12 cellular contexts compared by ENCODE assay signal in genomic region chr11:20070459-20070858, GRCh38.
A peak's percentile ranks its signal among the peaks of the same experiment; 100 is the strongest.
DNase-seq lines count a peak whose midpoint lies in the region; ATAC-seq and TF ChIP-seq lines count a peak whose summit lies in the region.
"Had no signal": no experiment of that assay in that cellular context is flagged by ENCODE, and none has a peak within 500 bp of the region (broad histone marks: within the 10 kb centered on the region; RNA-seq: fewer than 3 reads in every experiment).

No MANE protein-coding gene starts in this region.

- DNase-seq in cardiac muscle cell (ENCODE audit: low read depth in 1 of 2, low spot score in 1 of 2), result no peak
- no peak for DNase-seq in heart left ventricle
- peak; percentile 93 for DNase-seq in NCI-H510A treated with DMSO at 0.1 percent for 48 hours (lab: John Stamatoyannopoulos, UW)
- DNase-seq in fibroblast of peridontal ligament (ENCODE audit: extremely low read depth), result peak; percentile 35
- DNase-seq in upper lobe of right lung, result no peak
- DNase-seq in cortex of kidney (lab: John Stamatoyannopoulos, UW), result no peak
- DNase-seq in natural killer cell, result no peak
- DNase-seq: activated CD4-positive, alpha-beta memory T cell treated with anti-CD3 and anti-CD28 coated beads, Interleukin-2, amount 10 ng/mL, durations not matched to agents 7 days and 5 days; activated effector memory CD4-positive, alpha-beta T cell treated with anti-CD3 and anti-CD28 coated beads, Interleukin-2, amount 50 U/mL, for 16 hours; cerebellar nuclear complex; NCI-H2171 treated with DMSO at 0.1 percent for 48 hours had no signal

- no peaks in the 10 kb centered on the region for H3K9me3 ChIP-seq in cardiac muscle cell (ENCODE audit: low read depth)
- peaks cover 0 to 6% (median 0%) of the 10 kb centered on the region in 12 donors for H3K9me3 ChIP-seq in heart left ventricle
- H3K9me3 ChIP-seq in upper lobe of right lung, result no peaks in the 10 kb centered on the region

- TF ChIP-seq POLR2A in heart left ventricle (IDR thresholded peaks at IDR 0.05), result no peak

- WGBS in heart left ventricle, 4 donors, result 91 to 96% (median 94%) methylated on average over 3 of the region's 3 CpGs

- peaks cover 14 to 16% of the 10 kb centered on the region in 2 donors for H3K27me3 Mint-ChIP-seq in natural killer cell (ENCODE audit: low read depth in 2 of 2)

- H3K27ac ChIP-seq in cardiac muscle cell (peak overlapping the region; percentile 55), heart left ventricle (peak overlapping the region in 1 of 12 donors; percentile 7), upper lobe of right lung (no peak overlapping the region)

- no peak for TF ChIP-seq CTCF in cardiac muscle cell (IDR thresholded peaks at IDR 0.05; ENCODE audit: low read depth, low read length)
- no peak for TF ChIP-seq CTCF in heart left ventricle (IDR thresholded peaks at IDR 0.05)
- TF ChIP-seq CTCF in upper lobe of right lung (IDR thresholded peaks at IDR 0.05), result no peak
- no peak for TF ChIP-seq CTCF in natural killer cell (IDR thresholded peaks at IDR 0.05)

- H3K9me3 Mint-ChIP-seq in natural killer cell, result no peaks in the 10 kb centered on the region
- H3K9me3 Mint-ChIP-seq: activated CD4-positive, alpha-beta memory T cell treated with anti-CD3 and anti-CD28 coated beads, Interleukin-2, amount 10 ng/mL, durations not matched to agents 7 days and 5 days had no signal

- peaks cover 5% of the 10 kb centered on the region for H3K4me1 ChIP-seq in cardiac muscle cell (ENCODE audit: low read depth)
- H3K4me1 ChIP-seq in heart left ventricle, result peaks cover 0 to 27% (median 0%) of the 10 kb centered on the region in 12 donors
- no peaks in the 10 kb centered on the region for H3K4me1 ChIP-seq in upper lobe of right lung

- H3K36me3 Mint-ChIP-seq in natural killer cell, result no peaks in the 10 kb centered on the region

- H3K27me3 ChIP-seq in cardiac muscle cell (no peaks in the 10 kb centered on the region), heart left ventricle (no peaks in the 10 kb centered on the region), upper lobe of right lung (no peaks in the 10 kb centered on the region)

- H3K36me3 ChIP-seq in cardiac muscle cell (peaks cover 64% of the 10 kb centered on the region), heart left ventricle (peaks cover 0 to 41% (median 16%) of the 10 kb centered on the region in 9 donors), upper lobe of right lung (peaks cover 15% of the 10 kb centered on the region)

- ATAC-seq in heart left ventricle, result no peak
- peak; percentile 87 for ATAC-seq in upper lobe of right lung
- no peak for ATAC-seq in HG03520 (IDR thresholded peaks at IDR 0.05; ENCODE audit: unreplicated experiment)
- no peak for ATAC-seq in natural killer cell

- intact Hi-C loops in heart left ventricle (cut with DNase I), result no loop called here
- intact Hi-C loops in upper lobe of right lung (cut with DNase I), result no loop called here
- intact Hi-C loops in natural killer cell (cut with micrococcal nuclease), result no loop called here

- H3K4me1 Mint-ChIP-seq in natural killer cell, result peaks cover 0 to 6% of the 10 kb centered on the region in 2 donors
- H3K4me1 Mint-ChIP-seq: activated CD4-positive, alpha-beta memory T cell treated with anti-CD3 and anti-CD28 coated beads, Interleukin-2, amount 10 ng/mL, durations not matched to agents 7 days and 5 days had no signal

- no peak overlapping the region for H3K4me3 Mint-ChIP-seq in natural killer cell
- H3K4me3 Mint-ChIP-seq: activated CD4-positive, alpha-beta memory T cell treated with anti-CD3 and anti-CD28 coated beads, Interleukin-2, amount 10 ng/mL, durations not matched to agents 7 days and 5 days had no signal

- H3K4me3 ChIP-seq in cardiac muscle cell (no peak overlapping the region), heart left ventricle (no peak overlapping the region), upper lobe of right lung (no peak overlapping the region)

- H3K27ac Mint-ChIP-seq in natural killer cell, result no peak overlapping the region
- H3K27ac Mint-ChIP-seq: activated CD4-positive, alpha-beta memory T cell treated with anti-CD3 and anti-CD28 coated beads, Interleukin-2, amount 10 ng/mL, durations not matched to agents 7 days and 5 days had no signal

Comparison
In these comparisons a context has a peak if more than half of its experiments do, and no peak if none do; other contexts are left out.
1. DNase-seq: peak in NCI-H510A treated with DMSO at 0.1 percent for 48 hours (single experiment) and fibroblast of peridontal ligament (single experiment); none in cardiac muscle cell (0 of 2), heart left ventricle (0 of 5), upper lobe of right lung (single experiment), cortex of kidney (single experiment) and natural killer cell (single experiment).